In genomic region chr22:22810018-22810427, GRCh38 we compare ENCODE assay signal across 10 cellular contexts.
DNase-seq lines count a peak whose midpoint lies in the region; ATAC-seq and TF ChIP-seq lines count a peak whose summit lies in the region.
"Had no signal": no experiment of that assay in that cellular context is flagged by ENCODE, and none has a peak within 500 bp of the region (broad histone marks: within the 10 kb centered on the region; RNA-seq: fewer than 3 reads in every experiment).

No MANE protein-coding gene starts in this region.

- H3K9me3 ChIP-seq in lower lobe of right lung, result no peaks in the 10 kb centered on the region
- H3K9me3 ChIP-seq: BLaER1 had no signal

- no peak overlapping the region for H3K4me3 ChIP-seq in lower lobe of right lung
- H3K4me3 ChIP-seq: BLaER1 had no signal

- ATAC-seq in lower lobe of right lung (peak in 1 of 2 donors; percentile 86), GM18861 (IDR thresholded peaks at IDR 0.05; ENCODE audit: unreplicated experiment) (no peak)

- peaks cover 5% of the 10 kb centered on the region for H3K27me3 ChIP-seq in lower lobe of right lung (ENCODE audit: low read depth)
- H3K27me3 ChIP-seq: BLaER1 had no signal

- no peak overlapping the region for H3K27ac Mint-ChIP-seq in brain
- H3K27ac Mint-ChIP-seq: activated naive CD4-positive, alpha-beta T cell treated with anti-CD3 and anti-CD28 coated beads, Interleukin-2, amount 50 U/mL, for 24 hours had no signal

- no peak overlapping the region for H3K27ac ChIP-seq in lower lobe of right lung
- H3K27ac ChIP-seq: BLaER1 had no signal

- no peak overlapping the region for H3K4me3 Mint-ChIP-seq in brain
- H3K4me3 Mint-ChIP-seq: activated naive CD4-positive, alpha-beta T cell treated with anti-CD3 and anti-CD28 coated beads, Interleukin-2, amount 50 U/mL, for 24 hours had no signal

- DNase-seq in NCI-H2081 (lab: John Stamatoyannopoulos, UW) (peak; percentile 19 to 25), NCI-H2081 treated with DMSO at 0.1 percent for 48 hours (lab: John Stamatoyannopoulos, UW) (no peak), T-helper 22 cell (ENCODE audit: low read depth) (peak; percentile 53), lower lobe of right lung (peak; percentile 68), NOMO-1 (lab: John Stamatoyannopoulos, UW; ENCODE audit: unreplicated experiment in 2 of 2) (no peak)
- DNase-seq in stimulated activated CD8-positive, alpha-beta memory T cell treated with anti-CD3 and anti-CD28 coated beads, Interleukin-7, amount 100 ng/mL, for 1 hour (ENCODE audit: low read depth in 2 of 2), result peak; percentile 34 to 48

- no peaks in the 10 kb centered on the region for H3K9me3 Mint-ChIP-seq in brain
- H3K9me3 Mint-ChIP-seq: activated naive CD4-positive, alpha-beta T cell treated with anti-CD3 and anti-CD28 coated beads, Interleukin-2, amount 50 U/mL, for 24 hours had no signal

- H3K27me3 Mint-ChIP-seq in brain, result peaks cover 17% of the 10 kb centered on the region
- H3K27me3 Mint-ChIP-seq: activated naive CD4-positive, alpha-beta T cell treated with anti-CD3 and anti-CD28 coated beads, Interleukin-2, amount 50 U/mL, for 24 hours had no signal

- H3K36me3 ChIP-seq in lower lobe of right lung, result no peaks in the 10 kb centered on the region
- H3K36me3 ChIP-seq: BLaER1 had no signal

- no peaks in the 10 kb centered on the region for H3K36me3 Mint-ChIP-seq in brain
- H3K36me3 Mint-ChIP-seq: activated naive CD4-positive, alpha-beta T cell treated with anti-CD3 and anti-CD28 coated beads, Interleukin-2, amount 50 U/mL, for 24 hours had no signal

- TF ChIP-seq CTCF in brain (conservative IDR thresholded peaks at IDR 0.05) (peak; percentile 68 to 81), lower lobe of right lung (IDR thresholded peaks at IDR 0.05) (peak; percentile 86)

- intact Hi-C loops in lower lobe of right lung (cut with DNase I), result no loop called here

- H3K4me1 Mint-ChIP-seq in brain, result no peaks in the 10 kb centered on the region

- no peaks in the 10 kb centered on the region for H3K4me1 ChIP-seq in lower lobe of right lung

Comparison
In these comparisons a context has a peak if more than half of its experiments do, and no peak if none do; other contexts are left out.
1. DNase-seq: peak in NCI-H2081 (2 of 2), T-helper 22 cell (single experiment), lower lobe of right lung (single experiment) and stimulated activated CD8-positive, alpha-beta memory T cell treated with anti-CD3 and anti-CD28 coated beads, Interleukin-7, amount 100 ng/mL, for 1 hour (2 of 2); none in NCI-H2081 treated with DMSO at 0.1 percent for 48 hours (single experiment) and NOMO-1 (0 of 2).